Comparison of ENCODE assay signal across 9 cellular contexts in genomic region chr11:94521684-94522083, GRCh38. TPM values are rescaled to one million over a fixed set of nuclear protein-coding genes. Genes with fewer than 3 reads are reported as not detected.
DNase-seq lines count a peak whose midpoint lies in the region; ATAC-seq and TF ChIP-seq lines count a peak whose summit lies in the region.
"Had no signal": no experiment of that assay in that cellular context is flagged by ENCODE, and none has a peak within 500 bp of the region (broad histone marks: within the 10 kb centered on the region; RNA-seq: fewer than 3 reads in every experiment).

No MANE protein-coding gene starts in this region.

- no peaks in the 10 kb centered on the region for H3K36me3 ChIP-seq in sigmoid colon

- ATAC-seq in GM18909 (IDR thresholded peaks at IDR 0.05; ENCODE audit: poor library complexity, unreplicated experiment): peak; percentile 69
- ATAC-seq in GM21528 (IDR thresholded peaks at IDR 0.05; ENCODE audit: low FRiP score, unreplicated experiment): no peak

- no peak for TF ChIP-seq EP300 in sigmoid colon (IDR thresholded peaks at IDR 0.05)

- POLR2A ChIA-PET in AG04449 (lab: Yijun Ruan, JAX): interaction anchor here (0.7 kb wide), 1 partner anchor 1679 kb away, joined by 3 read pairs; no protein-coding TSS in a partner anchor

- H3K27me3 ChIP-seq in dorsolateral prefrontal cortex: no peaks in the 10 kb centered on the region
- no peaks in the 10 kb centered on the region for H3K27me3 ChIP-seq in sigmoid colon

- TF ChIP-seq POLR2A in sigmoid colon (IDR thresholded peaks at IDR 0.05): no peak

- no peak for DNase-seq in AG04449 (ENCODE audit: low read depth, low spot score)
- peak; percentile 25 for DNase-seq in NCI-H526 treated with DMSO at 0.1 percent for 48 hours (lab: John Stamatoyannopoulos, UW)
- peak; percentile 37 for DNase-seq in fibroblast of pulmonary artery (ENCODE audit: low read depth)
- no peak for DNase-seq in dorsolateral prefrontal cortex
- DNase-seq in sigmoid colon: no peak
- no peak for DNase-seq in ureter (ENCODE audit: low spot score)
- DNase-seq: T-helper 9 cell had no signal

- H3K9me3 ChIP-seq in sigmoid colon: no peaks in the 10 kb centered on the region

- WGBS in sigmoid colon, 2 donors: 41 to 65% methylated on average over 5 of the region's 5 CpGs

- H3K27ac ChIP-seq in dorsolateral prefrontal cortex (no peak overlapping the region), sigmoid colon (no peak overlapping the region)

- intact Hi-C loops in dorsolateral prefrontal cortex (cut with DNase I): loop anchor here (10.0 kb wide), 2 partner anchors 83 to 623 kb away; no protein-coding TSS in a partner anchor
- intact Hi-C loops in sigmoid colon (cut with DNase I): loop anchor here (2.0 kb wide), 1 partner anchor 81 kb away; no protein-coding TSS in a partner anchor

- no peak overlapping the region for H3K4me3 ChIP-seq in AG04449 (ENCODE audit: low read depth, low read length)
- no peak overlapping the region for H3K4me3 ChIP-seq in fibroblast of pulmonary artery (replicated peaks; ENCODE audit: low read depth, low read length)
- no peak overlapping the region for H3K4me3 ChIP-seq in dorsolateral prefrontal cortex
- H3K4me3 ChIP-seq in sigmoid colon: no peak overlapping the region

- peaks cover 0 to 8% (median 2%) of the 10 kb centered on the region in 4 donors for H3K4me1 ChIP-seq in sigmoid colon

- TF ChIP-seq CTCF in AG04449 (IDR thresholded peaks at IDR 0.05; ENCODE audit: insufficient read depth, low read length, missing control alignments) (peak; percentile 62), fibroblast of pulmonary artery (IDR thresholded peaks at IDR 0.05; ENCODE audit: low read length, missing control alignments) (peak; percentile 57), dorsolateral prefrontal cortex (IDR thresholded peaks at IDR 0.05 in 54 of 56, conservative IDR thresholded peaks at IDR 0.05 in 2 of 56; ENCODE audit: low read depth in 1 of 56, partially characterized antibody in 56 of 56) (peak in 23 of 56 donors; percentile 8 to 33 (median 24)), sigmoid colon (IDR thresholded peaks at IDR 0.05) (peak in 1 of 4 experiments; percentile 11)

- CTCF ChIA-PET in AG04449 (lab: Yijun Ruan, JAX): interaction anchor here (0.7 to 13.7 kb wide), 22 partner anchors 10 to 626 kb away, joined by 3 to 270 read pairs (median 7); partner anchors contain the start of gene C11orf97

RNA-seq across cellular contexts. Expression of gene C11orf97, which starts 9.4 kb away (rescaled TPM):
- 1 to 10 TPM in 48 of 120 experiments, under 1 TPM in 23, not detected in 49; 0.66 to 4.0 (median 1.3) TPM for total RNA-seq in dorsolateral prefrontal cortex
- not detected for total RNA-seq in sigmoid colon
- not detected for polyA plus RNA-seq in sigmoid colon
- total RNA-seq in ureter: not detected

RNA-seq across cellular contexts. Expression of gene FUT4, which starts 22.0 kb away (rescaled TPM):
- 1 to 10 TPM; 2.2 to 6.7 (median 4.1) TPM for total RNA-seq in dorsolateral prefrontal cortex
- 1 to 10 TPM; 5.6 to 8.4 (median 7.4) TPM for total RNA-seq in sigmoid colon
- polyA plus RNA-seq in sigmoid colon: 1 to 10 TPM; 3.5 to 9.1 (median 4.8) TPM
- total RNA-seq in ureter: 6.6 TPM

RNA-seq across cellular contexts. Expression of gene ANKRD49, which starts 27.9 kb away (rescaled TPM):
- total RNA-seq in dorsolateral prefrontal cortex (10 to 100 TPM in 106 of 120 experiments, 1 to 10 TPM in 14; 7.4 to 21.0 (median 13.1) TPM), sigmoid colon (10 to 100 TPM; 19.3 to 27.7 (median 23.4) TPM), ureter (13.9 TPM)
- polyA plus RNA-seq in sigmoid colon: 10 to 100 TPM; 14.6 to 15.3 (median 15.0) TPM

RNA-seq across cellular contexts. Expression of gene MRE11, which starts 28.0 kb away (rescaled TPM):
- total RNA-seq in dorsolateral prefrontal cortex (10 to 100 TPM; 11.0 to 29.5 (median 19.0) TPM), sigmoid colon (10 to 100 TPM; 12.5 to 26.6 (median 16.3) TPM), ureter (26.1 TPM)
- polyA plus RNA-seq in sigmoid colon: 1 to 10 TPM; 2.4 to 6.7 (median 2.8) TPM

RNA-seq across cellular contexts. Expression of gene PIWIL4, which starts 45.5 kb away (rescaled TPM):
- total RNA-seq in dorsolateral prefrontal cortex: 10 to 100 TPM in 1 of 120 experiments, 1 to 10 TPM in 119; 1.9 to 10.5 (median 4.5) TPM
- total RNA-seq in sigmoid colon: 1 to 10 TPM; 3.5 to 8.1 (median 4.6) TPM
- 1 to 10 TPM; 3.5 to 5.4 (median 3.9) TPM for polyA plus RNA-seq in sigmoid colon
- 3.7 TPM for total RNA-seq in ureter

Comparison
In these comparisons a context has a peak if more than half of its experiments do, and no peak if none do; other contexts are left out.
1. DNase-seq: peak in NCI-H526 treated with DMSO at 0.1 percent for 48 hours (single experiment) and fibroblast of pulmonary artery (single experiment); none in AG04449 (single experiment), dorsolateral prefrontal cortex (0 of 10), sigmoid colon (single experiment) and ureter (single experiment).